Comparison of ENCODE assay signal across 16 cellular contexts in genomic region chr1:107896946-107897345, GRCh38.
DNase-seq lines count a peak whose midpoint lies in the region; ATAC-seq and TF ChIP-seq lines count a peak whose summit lies in the region.
"Had no signal": no experiment of that assay in that cellular context is flagged by ENCODE, and none has a peak within 500 bp of the region (broad histone marks: within the 10 kb centered on the region; RNA-seq: fewer than 3 reads in every experiment).

No MANE protein-coding gene starts in this region.

- no peak for DNase-seq in stimulated activated naive CD8-positive, alpha-beta T cell treated with anti-CD3 and anti-CD28 coated beads, Interleukin-15, Interleukin-2, amounts not matched to agents 100 U/mL and 50 U/mL, for 24 hours
- DNase-seq in NCI-H524 treated with DMSO at 0.1 percent for 48 hours (lab: John Stamatoyannopoulos, UW) (peak; percentile 84), dermis blood vessel endothelial cell (peak; percentile 9), suprapubic skin (ENCODE audit: low spot score in 2 of 2) (no peak), SW480 (ENCODE audit: low spot score) (no peak), left ventricle myocardium superior (no peak)
- DNase-seq in activated effector memory CD4-positive, alpha-beta T cell treated with anti-CD3 and anti-CD28 coated beads, Interleukin-2, amount 50 U/mL, for 16 hours = no peak
- DNase-seq: cortex of kidney, EL, heart left ventricle, midbrain, NCI-H1105 treated with DMSO at 0.1 percent for 48 hours, NCI-H226 had no signal

- no peak for TF ChIP-seq CTCF in suprapubic skin (IDR thresholded peaks at IDR 0.05)

- H3K27me3 Mint-ChIP-seq in stimulated activated naive CD8-positive, alpha-beta T cell treated with anti-CD3 and anti-CD28 coated beads, Interleukin-15, Interleukin-2, amounts not matched to agents 100 ng/mL and 50 ng/mL, for 24 hours = no peaks in the 10 kb centered on the region

- ATAC-seq in stimulated activated naive CD8-positive, alpha-beta T cell treated with anti-CD3 and anti-CD28 coated beads, Interleukin-15, Interleukin-2, amounts not matched to agents 100 U/mL and 50 U/mL, for 24 hours = no peak
- no peak for ATAC-seq in left ventricle myocardium superior
- ATAC-seq: heart left ventricle had no signal

- no peaks in the 10 kb centered on the region for H3K36me3 ChIP-seq in suprapubic skin
- H3K36me3 ChIP-seq: esophagus muscularis mucosa, heart left ventricle had no signal

- peak overlapping the region; percentile 65 for H3K4me3 Mint-ChIP-seq in stimulated activated naive CD8-positive, alpha-beta T cell treated with anti-CD3 and anti-CD28 coated beads, Interleukin-15, Interleukin-2, amounts not matched to agents 100 ng/mL and 50 ng/mL, for 24 hours

- no peak overlapping the region for H3K27ac ChIP-seq in suprapubic skin
- H3K27ac ChIP-seq: esophagus muscularis mucosa had no signal

- peaks cover 3% of the 10 kb centered on the region for H3K4me1 ChIP-seq in suprapubic skin

- H3K9me3 Mint-ChIP-seq in stimulated activated naive CD8-positive, alpha-beta T cell treated with anti-CD3 and anti-CD28 coated beads, Interleukin-15, Interleukin-2, amounts not matched to agents 100 ng/mL and 50 ng/mL, for 24 hours = peaks cover 4% of the 10 kb centered on the region

- intact Hi-C loops in left ventricle myocardium superior (cut with micrococcal nuclease) = no loop called here

- H3K27me3 ChIP-seq in suprapubic skin = no peaks in the 10 kb centered on the region
- H3K27me3 ChIP-seq: esophagus muscularis mucosa, heart left ventricle had no signal

- H3K4me3 ChIP-seq in suprapubic skin = no peak overlapping the region
- H3K4me3 ChIP-seq: esophagus muscularis mucosa, skin epidermis had no signal

- peak overlapping the region; percentile 89 for H3K27ac Mint-ChIP-seq in stimulated activated naive CD8-positive, alpha-beta T cell treated with anti-CD3 and anti-CD28 coated beads, Interleukin-15, Interleukin-2, amounts not matched to agents 100 ng/mL and 50 ng/mL, for 24 hours

- TF ChIP-seq EP300 in suprapubic skin (IDR thresholded peaks at IDR 0.05) = no peak

- no peak for TF ChIP-seq POLR2A in suprapubic skin (IDR thresholded peaks at IDR 0.05)

- H3K4me1 Mint-ChIP-seq in stimulated activated naive CD8-positive, alpha-beta T cell treated with anti-CD3 and anti-CD28 coated beads, Interleukin-15, Interleukin-2, amounts not matched to agents 100 ng/mL and 50 ng/mL, for 24 hours (ENCODE audit: low read depth) = peaks cover 81% of the 10 kb centered on the region

- H3K36me3 Mint-ChIP-seq in stimulated activated naive CD8-positive, alpha-beta T cell treated with anti-CD3 and anti-CD28 coated beads, Interleukin-15, Interleukin-2, amounts not matched to agents 100 ng/mL and 50 ng/mL, for 24 hours (ENCODE audit: low read depth) = peaks cover 10% of the 10 kb centered on the region

- WGBS in suprapubic skin = 89% methylated on average over 1 of the region's 1 CpG

- no peaks in the 10 kb centered on the region for H3K9me3 ChIP-seq in suprapubic skin
- H3K9me3 ChIP-seq: esophagus muscularis mucosa, heart left ventricle had no signal

Comparison
In these comparisons a context has a peak if more than half of its experiments do, and no peak if none do; other contexts are left out.
1. DNase-seq: peak in NCI-H524 treated with DMSO at 0.1 percent for 48 hours (single experiment) and dermis blood vessel endothelial cell (single experiment); none in stimulated activated naive CD8-positive, alpha-beta T cell treated with anti-CD3 and anti-CD28 coated beads, Interleukin-15, Interleukin-2, amounts not matched to agents 100 U/mL and 50 U/mL, for 24 hours (single experiment), suprapubic skin (0 of 2), SW480 (single experiment), activated effector memory CD4-positive, alpha-beta T cell treated with anti-CD3 and anti-CD28 coated beads, Interleukin-2, amount 50 U/mL, for 16 hours (single experiment) and left ventricle myocardium superior (single experiment).